8 cellular contexts compared by ENCODE assay signal in genomic region chr1:227563319-227564201, GRCh38. TPM values are rescaled to one million over a fixed set of nuclear protein-coding genes. Genes with fewer than 3 reads are reported as not detected.
A peak's percentile ranks its signal among the peaks of the same experiment; 100 is the strongest.
DNase-seq lines count a peak whose midpoint lies in the region; ATAC-seq and TF ChIP-seq lines count a peak whose summit lies in the region.

ZNF678 (plus strand) TSS chr1:227563556; CDS start chr1:227650992, 87,436 bp downstream.

- CTCF ChIA-PET in T-cell (lab: Charles Lee), result interaction anchor here (0.7 to 2.6 kb wide), 4 partner anchors 17 to 24 kb away, joined by 3 to 15 read pairs (median 3); no protein-coding TSS in a partner anchor

- H3K9me3 Mint-ChIP-seq in T-cell, result no peaks in the 10 kb centered on the region

- H3K36me3 ChIP-seq in upper lobe of left lung, result no peaks in the 10 kb centered on the region

- peak; percentile 98 for ATAC-seq in HG02870 (IDR thresholded peaks at IDR 0.05; ENCODE audit: unreplicated experiment)
- peak; percentile 88 to 95 (median 94) for ATAC-seq in T-cell (replicated peaks in 1 of 4)
- ATAC-seq in left cardiac atrium, result peak; percentile 97 to 98
- peak; percentile 94 to 97 for ATAC-seq in upper lobe of left lung (ENCODE audit: low FRiP score in 2 of 2)

- peak in 3 of 4 donors; percentile 11 to 63 (median 61) for TF ChIP-seq POLR2A in upper lobe of left lung (IDR thresholded peaks at IDR 0.05)

- H3K4me3 ChIP-seq in upper lobe of left lung, result peak within 1 kb of the TSS; percentile 58 to 86 (median 72)

- peaks cover 15% of the 10 kb centered on the region for H3K36me3 Mint-ChIP-seq in T-cell

- TF ChIP-seq CTCF in GM13977 (IDR thresholded peaks at IDR 0.05; ENCODE audit: extremely low read depth, insufficient read depth, missing control alignments), result no peak
- TF ChIP-seq CTCF in upper lobe of left lung (IDR thresholded peaks at IDR 0.05), result no peak

- peaks cover 0 to 7% (median 2%) of the 10 kb centered on the region in 4 donors for H3K27me3 ChIP-seq in upper lobe of left lung

- peaks cover 30 to 52% (median 42%) of the 10 kb centered on the region in 3 donors for H3K4me1 Mint-ChIP-seq in T-cell

- H3K4me1 ChIP-seq in upper lobe of left lung, result peaks cover 6 to 20% (median 8%) of the 10 kb centered on the region in 4 donors

- H3K27ac Mint-ChIP-seq in T-cell, result peak within 1 kb of the TSS; percentile 79 to 84

- intact Hi-C loops in left cardiac atrium (cut with DNase I), result no loop called here
- intact Hi-C loops in posterior cingulate gyrus (cut with DNase I), result loop anchor here (10.0 kb wide), 1 partner anchor 171 kb away; the partner anchor contains the start of genes JMJD4 and SNAP47

- POLR2A ChIA-PET in T-cell (lab: Charles Lee), result interaction anchor here in 1 of 2 donors (0.6 kb wide), 1 partner anchor 15 kb away, joined by 3 read pairs; no protein-coding TSS in a partner anchor

- no peak for TF ChIP-seq EP300 in upper lobe of left lung (IDR thresholded peaks at IDR 0.05)

- H3K9me3 ChIP-seq in upper lobe of left lung, result peaks cover 0 to 4% (median 0%) of the 10 kb centered on the region in 4 donors

- H3K4me3 Mint-ChIP-seq in T-cell, result peak within 1 kb of the TSS; percentile 88 to 97 (median 88)

- in situ Hi-C loops in GM13977 (cut with MboI; ENCODE audit: low pct_unique_long_range_greater_than_20kb, low sequenced_read_pairs, unreplicated experiment), result no loop called here

- DNase-seq in GM13977 (ENCODE audit: low spot score), result peak; percentile 98
- DNase-seq in NCI-H146 (lab: John Stamatoyannopoulos, UW), result peak; percentile 95
- peak; percentile 71 to 89 (median 82) for DNase-seq in T-cell
- DNase-seq in amniotic epithelial cell (ENCODE audit: low read depth), result peak; percentile 92
- peak; percentile 94 for DNase-seq in left cardiac atrium
- DNase-seq in posterior cingulate gyrus, result peak; percentile 86 to 99 (median 92)
- peak; percentile 93 to 96 for DNase-seq in upper lobe of left lung

- 0 to 1% methylated on average over 8 to 22 of the region's 39 CpGs for WGBS in upper lobe of left lung, 2 donors

- H3K27me3 Mint-ChIP-seq in T-cell, result peaks cover 24 to 26% of the 10 kb centered on the region in 2 donors

- peak within 1 kb of the TSS; percentile 87 to 93 (median 91) for H3K27ac ChIP-seq in upper lobe of left lung

RNA-seq across cellular contexts. Expression of gene ZNF678, which starts in this region (rescaled TPM):
- total RNA-seq in T-cell, result 1 to 10 TPM; 7.2 to 8.8 (median 7.4) TPM
- total RNA-seq in left cardiac atrium, result 1 to 10 TPM; 3.9 to 4.7 TPM
- 10 to 100 TPM in 2 of 6 donors, 1 to 10 TPM in 4; 3.9 to 50.3 (median 7.8) TPM for total RNA-seq in upper lobe of left lung

Comparison
In these comparisons a context has a peak if more than half of its experiments do, and no peak if none do; other contexts are left out.
1. Peak in every context shown above with its lines: DNase-seq, ATAC-seq, H3K4me3 ChIP-seq and H3K27ac ChIP-seq.